In the genomic region with DNA sequence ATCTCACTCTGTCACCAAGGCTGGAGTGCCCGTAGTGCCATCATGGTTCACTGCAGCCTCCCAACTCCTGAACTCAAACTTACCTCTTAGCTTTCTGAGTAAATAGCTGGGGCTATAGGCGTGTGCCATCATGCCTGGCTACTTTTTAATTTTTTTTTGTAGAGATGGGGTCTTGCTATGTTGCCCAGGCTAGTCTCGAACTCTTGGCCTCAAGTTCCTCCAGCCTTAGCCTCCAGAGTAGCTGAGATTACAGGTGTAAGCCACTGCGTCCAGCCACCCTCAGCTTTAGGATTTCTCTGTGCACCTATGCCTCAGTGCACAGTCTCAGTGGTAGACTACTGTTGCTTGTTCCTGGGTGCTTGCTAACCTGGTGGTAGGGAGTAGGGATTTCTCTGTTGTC, we compare ENCODE assay signal across 15 cellular contexts. TPM values are rescaled to one million over a fixed set of nuclear protein-coding genes. Genes with fewer than 3 reads are reported as not detected.
DNase-seq lines count a peak whose midpoint lies in the region; ATAC-seq and TF ChIP-seq lines count a peak whose summit lies in the region.
"Had no signal": no experiment of that assay in that cellular context is flagged by ENCODE, and none has a peak within 500 bp of the region (broad histone marks: within the 10 kb centered on the region; RNA-seq: fewer than 3 reads in every experiment).

No MANE protein-coding gene starts in this region.

- H3K4me1 ChIP-seq in HEK293 (ENCODE audit: control insufficient read depth, insufficient read depth, low read length): peaks cover 17% of the 10 kb centered on the region
- peaks cover 67% of the 10 kb centered on the region for H3K4me1 ChIP-seq in psoas muscle

- no peaks in the 10 kb centered on the region for H3K9me3 ChIP-seq in HEK293 (ENCODE audit: control insufficient read depth, insufficient read depth, low read depth, low read length)
- no peaks in the 10 kb centered on the region for H3K9me3 ChIP-seq in psoas muscle
- H3K9me3 ChIP-seq: BLaER1, gastroesophageal sphincter had no signal

- no peaks in the 10 kb centered on the region for H3K9me3 Mint-ChIP-seq in T-helper 1 cell treated with Interleukin-12 subunit alpha and Interleukin-12 subunit beta and Interleukin-4 antibody, amounts not matched to agents 30 μg/mL and 1 μg/mL, for 36 hours
- H3K9me3 Mint-ChIP-seq in activated naive CD4-positive, alpha-beta T cell treated with anti-CD3 and anti-CD28 coated beads, Interleukin-2, amount 50 U/mL, for 72 hours: no peaks in the 10 kb centered on the region

- no peaks in the 10 kb centered on the region for H3K27me3 ChIP-seq in psoas muscle (ENCODE audit: insufficient read depth in 3 of 3, low read length in 2 of 3)
- H3K27me3 ChIP-seq: BLaER1, gastroesophageal sphincter had no signal

- H3K27ac ChIP-seq in HEK293 (ENCODE audit: extremely low read depth, low read depth, low read length): no peak overlapping the region
- H3K27ac ChIP-seq in psoas muscle: peak overlapping the region; percentile 92
- H3K27ac ChIP-seq: 22Rv1, BLaER1, parathyroid adenoma, RWPE1 had no signal

- ATAC-seq in activated naive CD4-positive, alpha-beta T cell treated with anti-CD3 and anti-CD28 coated beads, Interleukin-2, amount 50 U/mL, for 72 hours: peak in 1 of 2 donors; percentile 3
- ATAC-seq in psoas muscle (no peak), HG03108 (IDR thresholded peaks at IDR 0.05; ENCODE audit: unreplicated experiment) (no peak), HG02970 (IDR thresholded peaks at IDR 0.05; ENCODE audit: low FRiP score, unreplicated experiment) (no peak)
- ATAC-seq: gastroesophageal sphincter had no signal

- TF ChIP-seq CTCF in HEK293 (tag by site-specific recombination; IDR thresholded peaks at IDR 0.05) (no peak), psoas muscle (IDR thresholded peaks at IDR 0.05) (no peak)

- H3K27ac Mint-ChIP-seq in T-helper 1 cell treated with Interleukin-12 subunit alpha and Interleukin-12 subunit beta and Interleukin-4 antibody, amounts not matched to agents 30 μg/mL and 1 μg/mL, for 36 hours: peak overlapping the region; percentile 75
- H3K27ac Mint-ChIP-seq in activated naive CD4-positive, alpha-beta T cell treated with anti-CD3 and anti-CD28 coated beads, Interleukin-2, amount 50 U/mL, for 72 hours: peak overlapping the region; percentile 83 to 96

- POLR2A ChIA-PET in HEK293 (lab: Yijun Ruan, JAX): no interaction called here

- CTCF ChIA-PET in HEK293 (lab: Yijun Ruan, JAX): no interaction called here

- intact Hi-C loops in psoas muscle (cut with DNase I): no loop called here

- no peak overlapping the region for H3K4me3 ChIP-seq in HEK293 (ENCODE audit: low read depth, low read length)
- peak overlapping the region; percentile 97 for H3K4me3 ChIP-seq in psoas muscle
- H3K4me3 ChIP-seq: BLaER1, gastroesophageal sphincter had no signal

- H3K27me3 Mint-ChIP-seq in T-helper 1 cell treated with Interleukin-12 subunit alpha and Interleukin-12 subunit beta and Interleukin-4 antibody, amounts not matched to agents 30 μg/mL and 1 μg/mL, for 36 hours (ENCODE audit: low read depth): no peaks in the 10 kb centered on the region

- DNase-seq in T-helper 1 cell (no peak), psoas muscle (no peak), kidney glomerular epithelial cell (lab: John Stamatoyannopoulos, UW) (no peak)
- DNase-seq in activated naive CD4-positive, alpha-beta T cell treated with anti-CD3 and anti-CD28 coated beads, Interleukin-2, amount 50 U/mL, for 72 hours (ENCODE audit: low spot score in 2 of 2): no peak
- DNase-seq: DMS79, KBM-7 had no signal

- 95 to 97% (median 95%) methylated on average over 4 of the region's 4 CpGs for WGBS in psoas muscle, 3 donors

- H3K36me3 ChIP-seq in HEK293 (ENCODE audit: control insufficient read depth in 2 of 2, insufficient read depth in 1 of 2, low read length in 2 of 2) (peaks cover 0 to 31% of the 10 kb centered on the region in 2 experiments; a peak in 2 of 3 replicates), psoas muscle (ENCODE audit: insufficient read depth in 1 of 2, low read depth in 1 of 2) (peaks cover 0 to 76% of the 10 kb centered on the region in 2 donors)

- H3K4me3 Mint-ChIP-seq in T-helper 1 cell treated with Interleukin-12 subunit alpha and Interleukin-12 subunit beta and Interleukin-4 antibody, amounts not matched to agents 30 μg/mL and 1 μg/mL, for 36 hours: no peak overlapping the region

- peaks cover 48% of the 10 kb centered on the region for H3K36me3 Mint-ChIP-seq in T-helper 1 cell treated with Interleukin-12 subunit alpha and Interleukin-12 subunit beta and Interleukin-4 antibody, amounts not matched to agents 30 μg/mL and 1 μg/mL, for 36 hours (ENCODE audit: low read depth)
- H3K36me3 Mint-ChIP-seq in activated naive CD4-positive, alpha-beta T cell treated with anti-CD3 and anti-CD28 coated beads, Interleukin-2, amount 50 U/mL, for 72 hours: peaks cover 32 to 35% of the 10 kb centered on the region in 2 donors

- peaks cover 68% of the 10 kb centered on the region for H3K4me1 Mint-ChIP-seq in T-helper 1 cell treated with Interleukin-12 subunit alpha and Interleukin-12 subunit beta and Interleukin-4 antibody, amounts not matched to agents 30 μg/mL and 1 μg/mL, for 36 hours (ENCODE audit: low read depth)

TF ChIP-seq in HEK293, 187 proteins besides CTCF, POLR2A, EP300 and RAD21:
- TF ChIP-seq HOXC10 (CRISPR knock-in tag; IDR thresholded peaks at IDR 0.05) (no peak), ZNF747 (tag by site-specific recombination; IDR thresholded peaks at IDR 0.05) (no peak), MZF1 (tag by site-specific recombination; IDR thresholded peaks at IDR 0.05; ENCODE audit: borderline replicate concordance) (no peak), ZBTB20 (tag by site-specific recombination; IDR thresholded peaks at IDR 0.05) (0 out of 2 replicates have a peak, but pooled peaks have one; percentile 28), TSHZ1 (tag by site-specific recombination; IDR thresholded peaks at IDR 0.05; ENCODE audit: borderline replicate concordance) (no peak), ZNF202 (tag by site-specific recombination; IDR thresholded peaks at IDR 0.05; ENCODE audit: borderline replicate concordance) (no peak), ZNF121 (tag by site-specific recombination; IDR thresholded peaks at IDR 0.05) (peak; percentile 94), ZNF768 (tag by site-specific recombination; IDR thresholded peaks at IDR 0.05) (no peak), ZNF114 (tag by site-specific recombination; IDR thresholded peaks at IDR 0.05) (no peak)

RNA-seq across cellular contexts. Expression of gene SLC7A6, which starts 5.5 kb away (rescaled TPM):
- total RNA-seq in activated naive CD4-positive, alpha-beta T cell treated with anti-CD3 and anti-CD28 coated beads, Interleukin-2, amount 50 U/mL, for 72 hours: 10 to 100 TPM; 69.0 to 97.7 TPM
- total RNA-seq in psoas muscle: 100 to 1,000 TPM in 1 of 4 donors, 10 to 100 TPM in 3; 25.6 to 217 (median 70.5) TPM
- 10 to 100 TPM in 2 of 3 donors, 1 to 10 TPM in 1; 9.2 to 55.2 (median 36.4) TPM for polyA plus RNA-seq in psoas muscle

RNA-seq across cellular contexts. Expression of gene PLA2G15, which starts 24.6 kb away (rescaled TPM):
- total RNA-seq in activated naive CD4-positive, alpha-beta T cell treated with anti-CD3 and anti-CD28 coated beads, Interleukin-2, amount 50 U/mL, for 72 hours: 1 to 10 TPM; 9.7 to 9.8 TPM
- total RNA-seq in psoas muscle: 10 to 100 TPM; 28.0 to 65.0 (median 31.0) TPM
- polyA plus RNA-seq in psoas muscle: 10 to 100 TPM; 13.0 to 31.7 (median 22.6) TPM

RNA-seq across cellular contexts. Expression of gene ESRP2, which starts 33.9 kb away (rescaled TPM):
- total RNA-seq in activated naive CD4-positive, alpha-beta T cell treated with anti-CD3 and anti-CD28 coated beads, Interleukin-2, amount 50 U/mL, for 72 hours: under 1 TPM; 0.43 to 0.48 TPM
- not detected for total RNA-seq in psoas muscle
- polyA plus RNA-seq in psoas muscle: under 1 TPM; 0.03 to 0.08 (median 0.05) TPM

RNA-seq across cellular contexts. Expression of gene SLC7A6OS, which starts 41.0 kb away (rescaled TPM):
- total RNA-seq in activated naive CD4-positive, alpha-beta T cell treated with anti-CD3 and anti-CD28 coated beads, Interleukin-2, amount 50 U/mL, for 72 hours: 10 to 100 TPM; 21.4 to 29.6 TPM
- 10 to 100 TPM in 2 of 4 donors, 1 to 10 TPM in 2; 7.9 to 12.6 (median 9.9) TPM for total RNA-seq in psoas muscle
- polyA plus RNA-seq in psoas muscle: 10 to 100 TPM in 1 of 3 donors, 1 to 10 TPM in 2; 5.8 to 16.3 (median 9.5) TPM

RNA-seq across cellular contexts. Expression of gene PRMT7, which starts 41.0 kb away (rescaled TPM):
- 10 to 100 TPM; 33.7 to 80.2 TPM for total RNA-seq in activated naive CD4-positive, alpha-beta T cell treated with anti-CD3 and anti-CD28 coated beads, Interleukin-2, amount 50 U/mL, for 72 hours
- total RNA-seq in psoas muscle: 10 to 100 TPM; 19.9 to 31.4 (median 26.6) TPM
- 10 to 100 TPM; 18.9 to 45.1 (median 20.4) TPM for polyA plus RNA-seq in psoas muscle
